ENCODE assay signal across 25 cellular contexts in the genomic region with DNA sequence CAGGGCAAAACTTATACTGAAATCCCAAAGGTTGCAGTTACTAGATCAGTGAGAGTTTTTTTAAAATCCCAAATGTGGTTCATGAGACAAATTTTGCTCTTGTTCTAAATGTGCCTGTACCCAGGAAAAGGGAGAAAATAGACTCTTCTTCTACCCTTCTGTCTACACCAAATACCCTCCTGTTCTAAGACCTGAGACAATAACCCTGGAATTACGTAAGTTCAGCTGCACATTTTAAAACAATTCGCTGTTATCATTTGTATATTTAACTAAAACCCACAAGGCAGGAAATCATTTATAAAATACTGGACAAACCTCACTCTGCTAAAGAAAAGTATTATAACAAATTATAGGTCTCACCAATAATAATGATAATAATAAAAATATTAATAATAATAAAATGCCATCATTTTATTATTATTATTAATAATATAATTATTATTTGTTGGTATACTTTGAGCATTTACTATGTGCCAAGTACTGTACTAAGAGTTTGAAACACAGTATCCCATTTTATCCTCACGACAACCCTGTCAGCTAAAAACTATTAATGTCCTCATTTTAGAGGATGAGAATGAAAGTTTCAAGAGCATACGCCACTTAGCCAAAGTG. TPM values are rescaled to one million over a fixed set of nuclear protein-coding genes. Genes with fewer than 3 reads are reported as not detected.
A peak's percentile ranks its signal among the peaks of the same experiment; 100 is the strongest.
DNase-seq lines count a peak whose midpoint lies in the region; ATAC-seq, FAIRE-seq and TF ChIP-seq lines count a peak whose summit lies in the region.
"Had no signal": no experiment of that assay in that cellular context is flagged by ENCODE, and none has a peak within 500 bp of the region (broad histone marks: within the 10 kb centered on the region; RNA-seq: fewer than 3 reads in every experiment).

No MANE protein-coding gene starts in this region.

- H3K27me3 Mint-ChIP-seq in astrocyte (ENCODE audit: low read depth, unreplicated experiment): peaks cover 17% of the 10 kb centered on the region
- H3K27me3 Mint-ChIP-seq: activated CD4-positive, alpha-beta T cell treated with anti-CD3 and anti-CD28 coated beads, Interleukin-2, amount 10 ng/mL, durations not matched to agents 24 days and 14 days; activated naive CD8-positive, alpha-beta T cell treated with anti-CD3 and anti-CD28 coated beads, Interleukin-2, amount 50 U/mL, for 24 hours had no signal

- no peaks in the 10 kb centered on the region for H4K20me1 ChIP-seq in astrocyte (ENCODE audit: insufficient read depth, low read length)
- H4K20me1 ChIP-seq: BLaER1 treated with 17β-estradiol and CSF1 and Interleukin-3, amounts not matched to agents 10 nM and 100 nM had no signal

- no peak overlapping the region for H2AFZ ChIP-seq in astrocyte (ENCODE audit: low read depth, low read length)
- H2AFZ ChIP-seq: PC-9 had no signal

- no peak overlapping the region for H3K4me3 ChIP-seq in astrocyte (ENCODE audit: insufficient read depth, low read depth, low read length)
- H3K4me3 ChIP-seq in fibroblast of villous mesenchyme (ENCODE audit: low read depth, low read length): no peak overlapping the region
- H3K4me3 ChIP-seq: BLaER1 treated with 17β-estradiol and CSF1 and Interleukin-3, amounts not matched to agents 10 nM and 100 nM; PC-9; sigmoid colon; upper lobe of left lung had no signal

- H3K9ac ChIP-seq in astrocyte (ENCODE audit: low read length): no peak overlapping the region

- peaks cover 9% of the 10 kb centered on the region for H3K4me1 ChIP-seq in astrocyte (ENCODE audit: insufficient read depth, low read length)

- FAIRE-seq in astrocyte (lab: Jason Lieb, UNC): no peak

- peak overlapping the region; percentile 39 for H3K4me2 ChIP-seq in astrocyte (ENCODE audit: low read length)
- H3K4me2 ChIP-seq: PC-9 had no signal

- DNase-seq in ELR (ENCODE audit: low read depth) (peak; percentile 42), astrocyte (ENCODE audit: low read depth) (peak; percentile 80), fibroblast of villous mesenchyme (ENCODE audit: low read depth) (peak; percentile 60), NCI-H526 (lab: John Stamatoyannopoulos, UW) (no peak), KG1 (lab: John Stamatoyannopoulos, UW) (no peak)
- DNase-seq: activated CD4-positive, alpha-beta T cell treated with anti-CD3 and anti-CD28 coated beads, Interleukin-2, amount 10 ng/mL, durations not matched to agents 24 days and 14 days; activated naive CD8-positive, alpha-beta T cell treated with anti-CD3 and anti-CD28 coated beads, Interleukin-2, amount 50 U/mL, for 24 hours; activated T-cell treated with anti-CD3 and anti-CD28 coated beads, Interleukin-2, amount 50 U/mL, for 4 hours; cortex of kidney; DMS79; Kasumi-1; NCI-H1694; NCI-H524; NK-92 treated with Interleukin-12 subunit alpha and Interleukin-12 subunit beta, amount 100 ng/mL, for 24 hours; PC-9; SHP77; sigmoid colon; stimulated activated CD4-positive, alpha-beta T cell treated with anti-CD3 and anti-CD28 coated beads, Interleukin-4, amount 100 ng/mL, for 24 hours; upper lobe of left lung had no signal

- H3K9me3 Mint-ChIP-seq in astrocyte (ENCODE audit: unreplicated experiment): no peaks in the 10 kb centered on the region
- H3K9me3 Mint-ChIP-seq: activated CD4-positive, alpha-beta T cell treated with anti-CD3 and anti-CD28 coated beads, Interleukin-2, amount 10 ng/mL, durations not matched to agents 24 days and 14 days; activated naive CD8-positive, alpha-beta T cell treated with anti-CD3 and anti-CD28 coated beads, Interleukin-2, amount 50 U/mL, for 24 hours; activated T-cell treated with anti-CD3 and anti-CD28 coated beads, Interleukin-2, amount 50 U/mL, for 4 hours; memory B cell; stimulated activated effector memory CD8-positive, alpha-beta T cell treated with anti-CD3 and anti-CD28 coated beads, Interleukin-12 subunit alpha, Interleukin-12 subunit beta, amount 100 ng/mL, for 72 hours had no signal

- no peak overlapping the region for H3K4me3 Mint-ChIP-seq in astrocyte (ENCODE audit: unreplicated experiment)
- H3K4me3 Mint-ChIP-seq: activated CD4-positive, alpha-beta T cell treated with anti-CD3 and anti-CD28 coated beads, Interleukin-2, amount 10 ng/mL, durations not matched to agents 24 days and 14 days; activated naive CD8-positive, alpha-beta T cell treated with anti-CD3 and anti-CD28 coated beads, Interleukin-2, amount 50 U/mL, for 24 hours; activated T-cell treated with anti-CD3 and anti-CD28 coated beads, Interleukin-2, amount 50 U/mL, for 4 hours; memory B cell; stimulated activated effector memory CD8-positive, alpha-beta T cell treated with anti-CD3 and anti-CD28 coated beads, Interleukin-12 subunit alpha, Interleukin-12 subunit beta, amount 100 ng/mL, for 72 hours had no signal

- H3K79me2 ChIP-seq in astrocyte (ENCODE audit: insufficient read depth, low read length): no peaks in the 10 kb centered on the region

- H3K27ac ChIP-seq in 22Rv1: 0 out of 2 replicates have a peak overlapping the region, but pooled peaks have one; percentile 9
- H3K27ac ChIP-seq in astrocyte (ENCODE audit: low read depth, low read length): peak overlapping the region; percentile 13
- H3K27ac ChIP-seq: PC-9, sigmoid colon had no signal

- no peaks in the 10 kb centered on the region for H3K9me3 ChIP-seq in astrocyte (ENCODE audit: insufficient read depth, low read depth, low read length)
- H3K9me3 ChIP-seq: BLaER1 treated with 17β-estradiol and CSF1 and Interleukin-3, amounts not matched to agents 10 nM and 100 nM; sigmoid colon; upper lobe of left lung had no signal

- H3K36me3 Mint-ChIP-seq in astrocyte (ENCODE audit: low read depth, unreplicated experiment): no peaks in the 10 kb centered on the region
- H3K36me3 Mint-ChIP-seq: memory B cell; stimulated activated effector memory CD8-positive, alpha-beta T cell treated with anti-CD3 and anti-CD28 coated beads, Interleukin-12 subunit alpha, Interleukin-12 subunit beta, amount 100 ng/mL, for 72 hours had no signal

- no peaks in the 10 kb centered on the region for H3K36me3 ChIP-seq in astrocyte (ENCODE audit: insufficient read depth, low read length)
- H3K36me3 ChIP-seq: BLaER1 treated with 17β-estradiol and CSF1 and Interleukin-3, amounts not matched to agents 10 nM and 100 nM; sigmoid colon; upper lobe of left lung had no signal

- ATAC-seq in GM18520 (IDR thresholded peaks at IDR 0.05; ENCODE audit: unreplicated experiment): no peak
- ATAC-seq in esophagus mucosa: no peak
- ATAC-seq: activated naive CD8-positive, alpha-beta T cell treated with anti-CD3 and anti-CD28 coated beads, Interleukin-2, amount 50 U/mL, for 24 hours; activated T-cell treated with anti-CD3 and anti-CD28 coated beads, Interleukin-2, amount 50 U/mL, for 4 hours; stimulated activated effector memory CD8-positive, alpha-beta T cell treated with anti-CD3 and anti-CD28 coated beads, Interleukin-12 subunit alpha, Interleukin-12 subunit beta, amount 100 ng/mL, for 72 hours had no signal

- no peaks in the 10 kb centered on the region for H3K4me1 Mint-ChIP-seq in astrocyte (ENCODE audit: low read depth, unreplicated experiment)
- H3K4me1 Mint-ChIP-seq: activated CD4-positive, alpha-beta T cell treated with anti-CD3 and anti-CD28 coated beads, Interleukin-2, amount 10 ng/mL, durations not matched to agents 24 days and 14 days; activated naive CD8-positive, alpha-beta T cell treated with anti-CD3 and anti-CD28 coated beads, Interleukin-2, amount 50 U/mL, for 24 hours; stimulated activated effector memory CD8-positive, alpha-beta T cell treated with anti-CD3 and anti-CD28 coated beads, Interleukin-12 subunit alpha, Interleukin-12 subunit beta, amount 100 ng/mL, for 72 hours had no signal

- TF ChIP-seq CTCF in 22Rv1 (IDR thresholded peaks at IDR 0.05) (no peak), astrocyte (IDR thresholded peaks at IDR 0.05; ENCODE audit: insufficient read depth, low read depth, low read length) (no peak), fibroblast of villous mesenchyme (IDR thresholded peaks at IDR 0.05; ENCODE audit: insufficient read depth, low read depth, low read length) (no peak)

- H3K27ac Mint-ChIP-seq in astrocyte (ENCODE audit: unreplicated experiment): no peak overlapping the region
- H3K27ac Mint-ChIP-seq: activated CD4-positive, alpha-beta T cell treated with anti-CD3 and anti-CD28 coated beads, Interleukin-2, amount 10 ng/mL, durations not matched to agents 24 days and 14 days; activated naive CD8-positive, alpha-beta T cell treated with anti-CD3 and anti-CD28 coated beads, Interleukin-2, amount 50 U/mL, for 24 hours; memory B cell; stimulated activated effector memory CD8-positive, alpha-beta T cell treated with anti-CD3 and anti-CD28 coated beads, Interleukin-12 subunit alpha, Interleukin-12 subunit beta, amount 100 ng/mL, for 72 hours had no signal

- no peaks in the 10 kb centered on the region for H3K27me3 ChIP-seq in astrocyte (ENCODE audit: insufficient read depth, low read length)
- H3K27me3 ChIP-seq: BLaER1 treated with 17β-estradiol and CSF1 and Interleukin-3, amounts not matched to agents 10 nM and 100 nM; sigmoid colon; upper lobe of left lung had no signal

RNA-seq across cellular contexts. Expression of gene AFAP1L1, which starts 49.8 kb away (rescaled TPM):
- total RNA-seq in astrocyte (7.6 and 8.3 TPM in 2 replicates), fibroblast of villous mesenchyme (10.8 and 11.9 TPM in 2 replicates), esophagus mucosa (3.0 TPM)
- total RNA-seq: activated CD4-positive, alpha-beta T cell treated with anti-CD3 and anti-CD28 coated beads, Interleukin-2, amount 10 ng/mL, durations not matched to agents 24 days and 14 days had no signal

Comparison
In these comparisons a context has a peak if more than half of its experiments do, and no peak if none do; other contexts are left out.
1. DNase-seq: peak in ELR (single experiment), astrocyte (single experiment) and fibroblast of villous mesenchyme (single experiment); none in NCI-H526 (0 of 2) and KG1 (single experiment).